Comparison of ENCODE assay signal across 8 cellular contexts in genomic region chr19:47112166-47112663, GRCh38. TPM values are rescaled to one million over a fixed set of nuclear protein-coding genes. Genes with fewer than 3 reads are reported as not detected.
DNase-seq lines count a peak whose midpoint lies in the region; ATAC-seq and TF ChIP-seq lines count a peak whose summit lies in the region.

No MANE protein-coding gene starts in this region.

- peak; percentile 4 for ATAC-seq in GM19328 (IDR thresholded peaks at IDR 0.05; ENCODE audit: unreplicated experiment)
- ATAC-seq in RWPE2 (ENCODE audit: low read depth), result peak; percentile 10
- peak; percentile 21 for ATAC-seq in stimulated activated naive CD8-positive, alpha-beta T cell treated with anti-CD3 and anti-CD28 coated beads, Interleukin-15, amount 100 ng/mL, for 72 hours

- H3K9me3 Mint-ChIP-seq in stimulated activated naive CD8-positive, alpha-beta T cell treated with anti-CD3 and anti-CD28 coated beads, Interleukin-15, amount 100 ng/mL, for 72 hours, result no peaks in the 10 kb centered on the region

- H3K4me2 ChIP-seq in neural cell (ENCODE audit: low read length), result no peak overlapping the region

- no peaks in the 10 kb centered on the region for H3K27me3 Mint-ChIP-seq in stimulated activated naive CD8-positive, alpha-beta T cell treated with anti-CD3 and anti-CD28 coated beads, Interleukin-15, amount 100 ng/mL, for 72 hours

- peak overlapping the region; percentile 88 to 95 for H3K4me3 Mint-ChIP-seq in stimulated activated naive CD8-positive, alpha-beta T cell treated with anti-CD3 and anti-CD28 coated beads, Interleukin-15, amount 100 ng/mL, for 72 hours

- TF ChIP-seq EP300 in neural cell (conservative IDR thresholded peaks at IDR 0.05; ENCODE audit: poor library complexity, severe bottlenecking), result no peak

- H3K9ac ChIP-seq in neural cell (ENCODE audit: low read length), result peak overlapping the region; percentile 100

- H3K4me1 ChIP-seq in RWPE2 (ENCODE audit: insufficient read depth, poor library complexity, severe bottlenecking), result peaks cover 30% of the 10 kb centered on the region

- H3K4me1 Mint-ChIP-seq in stimulated activated naive CD8-positive, alpha-beta T cell treated with anti-CD3 and anti-CD28 coated beads, Interleukin-15, amount 100 ng/mL, for 72 hours, result peaks cover 47% of the 10 kb centered on the region

- TF ChIP-seq RAD21 in neural cell (conservative IDR thresholded peaks at IDR 0.05), result no peak

- H3K9me3 ChIP-seq in RWPE2 (ENCODE audit: severe bottlenecking) (no peaks in the 10 kb centered on the region), neural cell (ENCODE audit: low read length) (no peaks in the 10 kb centered on the region)

- peak overlapping the region; percentile 99 for H3K27ac Mint-ChIP-seq in stimulated activated naive CD8-positive, alpha-beta T cell treated with anti-CD3 and anti-CD28 coated beads, Interleukin-15, amount 100 ng/mL, for 72 hours

- peak overlapping the region; percentile 51 for H2AFZ ChIP-seq in neural cell (ENCODE audit: low read depth, low read length)

- no peaks in the 10 kb centered on the region for H3K27me3 ChIP-seq in RWPE2 (ENCODE audit: insufficient read depth, poor library complexity, severe bottlenecking)
- H3K27me3 ChIP-seq in neural cell (ENCODE audit: insufficient read depth, low read depth, low read length), result no peaks in the 10 kb centered on the region

- TF ChIP-seq CTCF in RWPE2 (IDR thresholded peaks at IDR 0.05; ENCODE audit: poor library complexity, severe bottlenecking) (no peak), fibroblast of villous mesenchyme (IDR thresholded peaks at IDR 0.05; ENCODE audit: insufficient read depth, low read depth, low read length) (no peak), neural cell (IDR thresholded peaks at IDR 0.05; ENCODE audit: poor library complexity, severe bottlenecking) (no peak)

- H3K4me3 ChIP-seq in RWPE2 (ENCODE audit: severe bottlenecking) (peak overlapping the region; percentile 65), fibroblast of villous mesenchyme (ENCODE audit: low read depth, low read length) (peak overlapping the region; percentile 98), neural cell (ENCODE audit: low read length) (peak overlapping the region; percentile 90)

- peaks cover 29% of the 10 kb centered on the region for H3K79me2 ChIP-seq in neural cell (replicated peaks; ENCODE audit: insufficient read depth, low read length)

- no peaks in the 10 kb centered on the region for H4K20me1 ChIP-seq in neural cell (ENCODE audit: insufficient read depth)

- peaks cover 6% of the 10 kb centered on the region for H3F3A ChIP-seq in neural cell (ENCODE audit: insufficient read depth, low read length, poor library complexity, severe bottlenecking)

- H3K27ac ChIP-seq in RWPE2 (ENCODE audit: poor library complexity, severe bottlenecking), result peak overlapping the region; percentile 94
- H3K27ac ChIP-seq in neural cell (ENCODE audit: low read length), result peak overlapping the region; percentile 100

- DNase-seq in AML-193 (lab: John Stamatoyannopoulos, UW) (peak; percentile 78 to 80), KG1 (lab: John Stamatoyannopoulos, UW) (peak; percentile 61), RWPE2 (ENCODE audit: low spot score) (peak; percentile 86), fibroblast of villous mesenchyme (ENCODE audit: low read depth) (peak; percentile 90)
- peak; percentile 94 for DNase-seq in activated effector memory CD4-positive, alpha-beta T cell treated with anti-CD3 and anti-CD28 coated beads, Interleukin-2, amount 50 U/mL, for 16 hours
- peak; percentile 86 for DNase-seq in stimulated activated naive CD8-positive, alpha-beta T cell treated with anti-CD3 and anti-CD28 coated beads, Interleukin-15, amount 100 ng/mL, for 72 hours

- peaks cover 18% of the 10 kb centered on the region for H3K36me3 ChIP-seq in RWPE2 (ENCODE audit: low read depth)
- H3K36me3 ChIP-seq in neural cell (ENCODE audit: insufficient read depth, low read length), result no peaks in the 10 kb centered on the region

- no peaks in the 10 kb centered on the region for H3K9me2 ChIP-seq in neural cell (ENCODE audit: insufficient read depth, low read length)

TF ChIP-seq in neural cell, 6 proteins besides CTCF, POLR2A, EP300 and RAD21:
- TF ChIP-seq, protein P1, sequence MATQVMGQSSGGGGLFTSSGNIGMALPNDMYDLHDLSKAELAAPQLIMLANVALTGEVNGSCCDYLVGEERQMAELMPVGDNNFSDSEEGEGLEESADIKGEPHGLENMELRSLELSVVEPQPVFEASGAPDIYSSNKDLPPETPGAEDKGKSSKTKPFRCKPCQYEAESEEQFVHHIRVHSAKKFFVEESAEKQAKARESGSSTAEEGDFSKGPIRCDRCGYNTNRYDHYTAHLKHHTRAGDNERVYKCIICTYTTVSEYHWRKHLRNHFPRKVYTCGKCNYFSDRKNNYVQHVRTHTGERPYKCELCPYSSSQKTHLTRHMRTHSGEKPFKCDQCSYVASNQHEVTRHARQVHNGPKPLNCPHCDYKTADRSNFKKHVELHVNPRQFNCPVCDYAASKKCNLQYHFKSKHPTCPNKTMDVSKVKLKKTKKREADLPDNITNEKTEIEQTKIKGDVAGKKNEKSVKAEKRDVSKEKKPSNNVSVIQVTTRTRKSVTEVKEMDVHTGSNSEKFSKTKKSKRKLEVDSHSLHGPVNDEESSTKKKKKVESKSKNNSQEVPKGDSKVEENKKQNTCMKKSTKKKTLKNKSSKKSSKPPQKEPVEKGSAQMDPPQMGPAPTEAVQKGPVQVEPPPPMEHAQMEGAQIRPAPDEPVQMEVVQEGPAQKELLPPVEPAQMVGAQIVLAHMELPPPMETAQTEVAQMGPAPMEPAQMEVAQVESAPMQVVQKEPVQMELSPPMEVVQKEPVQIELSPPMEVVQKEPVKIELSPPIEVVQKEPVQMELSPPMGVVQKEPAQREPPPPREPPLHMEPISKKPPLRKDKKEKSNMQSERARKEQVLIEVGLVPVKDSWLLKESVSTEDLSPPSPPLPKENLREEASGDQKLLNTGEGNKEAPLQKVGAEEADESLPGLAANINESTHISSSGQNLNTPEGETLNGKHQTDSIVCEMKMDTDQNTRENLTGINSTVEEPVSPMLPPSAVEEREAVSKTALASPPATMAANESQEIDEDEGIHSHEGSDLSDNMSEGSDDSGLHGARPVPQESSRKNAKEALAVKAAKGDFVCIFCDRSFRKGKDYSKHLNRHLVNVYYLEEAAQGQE (IDR thresholded peaks at IDR 0.05; ENCODE audit: borderline replicate concordance), result peak; percentile 80
- TF ChIP-seq MXI1 (conservative IDR thresholded peaks at IDR 0.05; ENCODE audit: poor library complexity, severe bottlenecking) (peak; percentile 76), TAF1 (IDR thresholded peaks at IDR 0.05; ENCODE audit: low read depth) (peak; percentile 95), SMC3 (conservative IDR thresholded peaks at IDR 0.05; ENCODE audit: poor library complexity) (peak; percentile 6), EZH2 (IDR thresholded peaks at IDR 0.05; ENCODE audit: borderline replicate concordance, insufficient read depth, low read length, poor library complexity, severe bottlenecking) (no peak), POLR2AphosphoS5 (IDR thresholded peaks at IDR 0.05) (peak; percentile 93)

RNA-seq across cellular contexts. Expression of gene ZC3H4, which starts 1.4 kb away (rescaled TPM):
- 16.0 and 16.8 TPM in 2 replicates for total RNA-seq in fibroblast of villous mesenchyme
- polyA plus RNA-seq in neural cell, result 5.1 and 5.4 TPM in 2 replicates
- 23.5 and 27.5 TPM in 2 replicates for polyA minus RNA-seq in neural cell

RNA-seq across cellular contexts. Expression of gene SAE1, which starts 18.4 kb away (rescaled TPM):
- total RNA-seq in fibroblast of villous mesenchyme, result 155 and 160 TPM in 2 replicates
- polyA plus RNA-seq in neural cell, result 177 and 178 TPM in 2 replicates
- polyA minus RNA-seq in neural cell, result 115 and 127 TPM in 2 replicates

Comparison
In these comparisons a context has a peak if more than half of its experiments do, and no peak if none do; other contexts are left out.
1. Peak in every context shown above with its lines: DNase-seq, ATAC-seq, H3K4me3 ChIP-seq and H3K27ac ChIP-seq.